18 cellular contexts compared by ENCODE assay signal in the genomic region with DNA sequence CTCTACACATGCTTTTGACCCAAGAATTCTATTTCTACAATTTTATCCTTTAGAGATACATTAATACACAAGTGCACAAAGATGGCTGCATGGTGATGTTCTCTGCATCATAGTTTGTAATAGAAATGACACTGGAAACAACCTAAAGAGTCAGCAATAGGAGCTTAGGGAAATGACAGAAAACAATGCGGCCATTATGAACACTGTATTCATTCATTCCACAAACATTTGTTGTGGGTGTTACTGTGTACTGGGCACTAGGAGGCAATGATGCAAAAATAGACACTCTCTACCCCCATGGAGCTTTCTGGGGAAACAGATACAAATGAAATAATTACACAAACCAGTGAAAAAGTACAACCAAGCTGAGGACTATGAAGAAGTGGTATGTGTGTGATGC. TPM values are rescaled to one million over a fixed set of nuclear protein-coding genes. Genes with fewer than 3 reads are reported as not detected.
A peak's percentile ranks its signal among the peaks of the same experiment; 100 is the strongest.
DNase-seq lines count a peak whose midpoint lies in the region; FAIRE-seq lines count a peak whose summit lies in the region.
"Had no signal": no experiment of that assay in that cellular context is flagged by ENCODE, and none has a peak within 500 bp of the region (broad histone marks: within the 10 kb centered on the region; RNA-seq: fewer than 3 reads in every experiment).

No MANE protein-coding gene starts in this region.

- DNase-seq in COLO829 (ENCODE audit: low spot score) (peak; percentile 57), SK-MEL-5 (ENCODE audit: low read depth, low spot score) (peak; percentile 24), medulla oblongata (ENCODE audit: extremely low spot score) (peak; percentile 13), substantia nigra (lab: John Stamatoyannopoulos, UW) (no peak), urothelium cell line (ENCODE audit: low spot score) (no peak), activated gamma-delta T cell treated with Interleukin-2 at 50 U/mL for 16 hours (no peak), islet precursor cell (no peak), NCI-H1105 (lab: John Stamatoyannopoulos, UW) (no peak)
- DNase-seq: C1 segment of cervical spinal cord; Calu3; CD8-positive, alpha-beta memory T cell; COR-L47; DND-41; GOT3; HCEC 1CT had no signal

- no peak for FAIRE-seq in urothelium cell line (lab: Jason Lieb, UNC)
- FAIRE-seq: G401.6, GM12892, H54 had no signal

- in situ Hi-C loops in SK-MEL-5 (cut with HindIII; ENCODE audit: low pct_unique_long_range_greater_than_20kb, low sequenced_read_pairs): no loop called here

- peak overlapping the region; percentile 49 for H3K27ac ChIP-seq in substantia nigra (ENCODE audit: low read depth, low read length, poor library complexity, severe bottlenecking)

RNA-seq across cellular contexts. Expression of gene IDS, which starts 32.0 kb away (rescaled TPM):
- total RNA-seq in SK-MEL-5 (2014; rRNA removed; shearing (Covaris generic)): 31.6 and 36.8 TPM in 2 replicates
- polyA plus RNA-seq in SK-MEL-5 (2015; cell fraction: cytosol; rRNA removed): 50.3 and 60.6 TPM in 2 replicates
- 79.7 and 86.3 TPM in 2 replicates for polyA plus RNA-seq in SK-MEL-5 (2015; cell fraction: nucleus; rRNA removed)

Comparison
In these comparisons a context has a peak if more than half of its experiments do, and no peak if none do; other contexts are left out.
1. DNase-seq: peak in COLO829 (single experiment), SK-MEL-5 (single experiment) and medulla oblongata (single experiment); none in substantia nigra (0 of 49), urothelium cell line (single experiment), activated gamma-delta T cell treated with Interleukin-2 at 50 U/mL for 16 hours (single experiment), islet precursor cell (single experiment) and NCI-H1105 (single experiment).